28 cellular contexts compared by ENCODE assay signal in genomic region chr12:34626363-34627157, GRCh38.
"Had no signal": no experiment of that assay in that cellular context is flagged by ENCODE, and none has a peak within 500 bp of the region (broad histone marks: within the 10 kb centered on the region; RNA-seq: fewer than 3 reads in every experiment).

No MANE protein-coding gene starts in this region.

- H3K4me1 ChIP-seq: ascending aorta had no signal

- FAIRE-seq: TTC549 had no signal

- DNase-seq: activated B cell treated with CpG ODN at 0.5 μM for 24 hours; activated CD4-positive, alpha-beta memory T cell treated with anti-CD3 and anti-CD28 coated beads, Interleukin-2, amount 10 ng/mL, durations not matched to agents 7 days and 5 days; activated CD4-positive, alpha-beta T cell treated with anti-CD3 and anti-CD28 coated beads for 1 hour; activated CD4-positive, alpha-beta T cell treated with anti-CD3 and anti-CD28 coated beads for 36 hours; activated CD4-positive, alpha-beta T cell treated with anti-CD3 and anti-CD28 coated beads for 48 hours; activated CD4-positive, alpha-beta T cell treated with anti-CD3 and anti-CD28 coated beads, Interleukin-2, amount 10 ng/mL, durations not matched to agents 7 days and 5 days; activated CD4-positive, alpha-beta T cell treated with anti-CD3 and anti-CD28 coated beads, Interleukin-2, amount 50 U/mL, for 48 hours; activated CD8-positive, alpha-beta memory T cell treated with anti-CD3 and anti-CD28 coated beads for 24 hours; activated CD8-positive, alpha-beta memory T cell treated with anti-CD3 and anti-CD28 coated beads, Interleukin-2, amount 10 ng/mL, durations not matched to agents 7 days and 5 days; activated CD8-positive, alpha-beta memory T cell treated with anti-CD3 and anti-CD28 coated beads, Interleukin-2, amount 50 U/mL, for 48 hours; activated CD8-positive, alpha-beta T cell treated with anti-CD3 and anti-CD28 coated beads, Interleukin-2, amount 10 ng/mL, durations not matched to agents 7 days and 5 days; activated effector memory CD4-positive, alpha-beta T cell treated with Interleukin-2 at 50 U/mL for 16 hours; activated gamma-delta T cell; activated naive CD4-positive, alpha-beta T cell treated with anti-CD3 and anti-CD28 coated beads, Interleukin-2, amount 10 ng/mL, durations not matched to agents 7 days and 5 days; activated naive CD4-positive, alpha-beta T cell treated with Interleukin-2 at 50 U/mL for 16 hours; activated naive CD8-positive, alpha-beta T cell treated with anti-CD3 and anti-CD28 coated beads, Interleukin-2, amount 10 ng/mL, durations not matched to agents 7 days and 5 days; activated naive CD8-positive, alpha-beta T cell treated with anti-CD3 and anti-CD28 coated beads, Interleukin-2, amount 50 U/mL, for 24 hours; activated T-cell treated with anti-CD3 and anti-CD28 coated beads, Interleukin-2, amount 50 U/mL, for 24 hours; activated T-cell treated with anti-CD3 and anti-CD28 coated beads, Interleukin-2, amount 50 U/mL, for 48 hours; amygdala; central memory CD4-positive, alpha-beta T cell; T-helper 1 cell; T-helper 2 cell; T-helper 9 cell had no signal

- H3K27ac ChIP-seq: ascending aorta, VCaP had no signal

- H3K36me3 ChIP-seq: ascending aorta had no signal

- H3K4me3 ChIP-seq: ascending aorta had no signal

- H3K27me3 ChIP-seq: ascending aorta had no signal

- ATAC-seq: activated CD4-positive, alpha-beta T cell treated with anti-CD3 and anti-CD28 coated beads for 36 hours; activated CD4-positive, CD25-positive, alpha-beta regulatory T cell treated with anti-CD3 and anti-CD28 coated beads, Interleukin-2, amount 50 U/mL, for 24 hours; activated CD8-positive, alpha-beta memory T cell treated with anti-CD3 and anti-CD28 coated beads, Interleukin-2, amount 10 ng/mL, durations not matched to agents 7 days and 5 days; activated CD8-positive, alpha-beta T cell treated with anti-CD3 and anti-CD28 coated beads, Interleukin-2, amount 10 ng/mL, durations not matched to agents 7 days and 5 days; activated naive CD8-positive, alpha-beta T cell treated with anti-CD3 and anti-CD28 coated beads, Interleukin-2, amount 50 U/mL, for 24 hours had no signal
